ENCODE assay signal across 1 cellular context in the genomic region with DNA sequence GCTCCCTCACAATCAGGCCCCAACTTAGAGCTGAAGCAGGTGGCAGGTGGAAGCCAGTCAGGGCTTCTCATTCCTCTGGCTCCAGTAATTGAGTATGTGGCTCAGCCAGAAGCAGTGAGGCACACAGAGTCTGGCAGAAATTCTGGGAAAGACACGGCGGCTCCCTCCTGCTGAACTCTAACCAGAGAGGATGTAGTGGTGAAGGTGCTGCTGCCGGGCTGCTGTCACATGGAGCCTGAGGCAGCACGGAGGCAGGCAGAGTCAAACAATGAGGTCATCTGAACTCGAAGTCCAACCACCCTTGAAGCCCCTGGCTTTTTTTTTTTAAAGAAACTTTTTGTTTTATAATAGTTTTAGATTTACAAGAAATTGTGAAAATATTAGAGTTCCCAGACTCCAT.
TF ChIP-seq lines count a peak whose summit lies in the region.

No MANE protein-coding gene starts in this region.

TF ChIP-seq in HepG2, 621 proteins besides CTCF, POLR2A, EP300 and RAD21 (continued from another document):
- TF ChIP-seq, protein P1, sequence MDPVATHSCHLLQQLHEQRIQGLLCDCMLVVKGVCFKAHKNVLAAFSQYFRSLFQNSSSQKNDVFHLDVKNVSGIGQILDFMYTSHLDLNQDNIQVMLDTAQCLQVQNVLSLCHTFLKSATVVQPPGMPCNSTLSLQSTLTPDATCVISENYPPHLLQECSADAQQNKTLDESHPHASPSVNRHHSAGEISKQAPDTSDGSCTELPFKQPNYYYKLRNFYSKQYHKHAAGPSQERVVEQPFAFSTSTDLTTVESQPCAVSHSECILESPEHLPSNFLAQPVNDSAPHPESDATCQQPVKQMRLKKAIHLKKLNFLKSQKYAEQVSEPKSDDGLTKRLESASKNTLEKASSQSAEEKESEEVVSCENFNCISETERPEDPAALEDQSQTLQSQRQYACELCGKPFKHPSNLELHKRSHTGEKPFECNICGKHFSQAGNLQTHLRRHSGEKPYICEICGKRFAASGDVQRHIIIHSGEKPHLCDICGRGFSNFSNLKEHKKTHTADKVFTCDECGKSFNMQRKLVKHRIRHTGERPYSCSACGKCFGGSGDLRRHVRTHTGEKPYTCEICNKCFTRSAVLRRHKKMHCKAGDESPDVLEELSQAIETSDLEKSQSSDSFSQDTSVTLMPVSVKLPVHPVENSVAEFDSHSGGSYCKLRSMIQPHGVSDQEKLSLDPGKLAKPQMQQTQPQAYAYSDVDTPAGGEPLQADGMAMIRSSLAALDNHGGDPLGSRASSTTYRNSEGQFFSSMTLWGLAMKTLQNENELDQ (CRISPR knock-in tag; IDR thresholded peaks at IDR 0.05; ENCODE audit: borderline replicate concordance): no peak
- TF ChIP-seq SATB2 (CRISPR knock-in tag; IDR thresholded peaks at IDR 0.05) (no peak), HNRNPL (IDR thresholded peaks at IDR 0.05; ENCODE audit: low read depth, low read length) (no peak), FOXA3 (CRISPR knock-in tag; IDR thresholded peaks at IDR 0.05) (peak; percentile 23; the same call in 1 of the 2 replicates), ZNF274 (CRISPR knock-in tag; IDR thresholded peaks at IDR 0.05) (peak; percentile 40; the same call in 1 of the 2 replicates), RFX1 (IDR thresholded peaks at IDR 0.05) (no peak), ZBTB21 (CRISPR knock-in tag; IDR thresholded peaks at IDR 0.05) (peak; percentile 46; the same call in 1 of the 2 replicates), NR2F6 (IDR thresholded peaks at IDR 0.05) (no peak), NR2F6 (CRISPR knock-in tag; IDR thresholded peaks at IDR 0.05) (peak; percentile 12; the same call in 1 of the 2 replicates), MAFG (CRISPR knock-in tag; IDR thresholded peaks at IDR 0.05) (no peak), ZSCAN9 (CRISPR knock-in tag; IDR thresholded peaks at IDR 0.05; ENCODE audit: borderline replicate concordance) (no peak), TSC22D2 (CRISPR knock-in tag; IDR thresholded peaks at IDR 0.05; ENCODE audit: borderline replicate concordance) (no peak), ETV5 (CRISPR knock-in tag; IDR thresholded peaks at IDR 0.05; ENCODE audit: borderline replicate concordance) (peak; percentile 61; the same call in 1 of the 2 replicates), KLF11 (CRISPR knock-in tag; IDR thresholded peaks at IDR 0.05) (peak; percentile 67; the same call in 1 of the 2 replicates), ELF3 (CRISPR knock-in tag; IDR thresholded peaks at IDR 0.05) (peak; percentile 45; the same call in 1 of the 2 replicates), ZNF746 (CRISPR knock-in tag; IDR thresholded peaks at IDR 0.05) (no peak), PAF1 (CRISPR knock-in tag; IDR thresholded peaks at IDR 0.05) (no peak), ZNF12 (CRISPR knock-in tag; IDR thresholded peaks at IDR 0.05) (peak; percentile 72), PHF20 (CRISPR knock-in tag; IDR thresholded peaks at IDR 0.05) (no peak), HMG20A (CRISPR knock-in tag; IDR thresholded peaks at IDR 0.05; ENCODE audit: borderline replicate concordance) (peak; percentile 34; the same call in 1 of the 2 replicates), PCBP2 (optimal IDR thresholded peaks at IDR 0.05; ENCODE audit: low read depth, low read length, poor library complexity, severe bottlenecking) (no peak)
- TF ChIP-seq, protein P2, sequence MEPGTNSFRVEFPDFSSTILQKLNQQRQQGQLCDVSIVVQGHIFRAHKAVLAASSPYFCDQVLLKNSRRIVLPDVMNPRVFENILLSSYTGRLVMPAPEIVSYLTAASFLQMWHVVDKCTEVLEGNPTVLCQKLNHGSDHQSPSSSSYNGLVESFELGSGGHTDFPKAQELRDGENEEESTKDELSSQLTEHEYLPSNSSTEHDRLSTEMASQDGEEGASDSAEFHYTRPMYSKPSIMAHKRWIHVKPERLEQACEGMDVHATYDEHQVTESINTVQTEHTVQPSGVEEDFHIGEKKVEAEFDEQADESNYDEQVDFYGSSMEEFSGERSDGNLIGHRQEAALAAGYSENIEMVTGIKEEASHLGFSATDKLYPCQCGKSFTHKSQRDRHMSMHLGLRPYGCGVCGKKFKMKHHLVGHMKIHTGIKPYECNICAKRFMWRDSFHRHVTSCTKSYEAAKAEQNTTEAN (CRISPR knock-in tag; conservative IDR thresholded peaks at IDR 0.05): 0 out of 2 replicates have a peak, but pooled peaks have one; percentile 32
- TF ChIP-seq, protein P3, sequence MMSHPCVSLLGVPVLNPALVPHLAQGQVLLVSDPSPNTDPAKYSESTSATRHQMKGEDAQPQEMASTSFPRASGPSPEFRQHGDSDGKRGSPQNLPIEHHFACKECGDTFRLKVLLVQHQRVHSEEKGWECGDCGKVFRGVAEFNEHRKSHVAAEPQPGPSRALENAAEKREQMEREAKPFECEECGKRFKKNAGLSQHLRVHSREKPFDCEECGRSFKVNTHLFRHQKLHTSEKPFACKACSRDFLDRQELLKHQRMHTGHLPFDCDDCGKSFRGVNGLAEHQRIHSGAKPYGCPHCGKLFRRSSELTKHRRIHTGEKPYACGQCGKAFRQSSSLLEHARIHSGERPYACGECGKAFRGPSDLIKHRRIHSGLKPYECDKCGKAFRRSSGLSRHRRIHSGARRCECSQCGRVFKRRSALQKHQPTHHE (CRISPR knock-in tag; IDR thresholded peaks at IDR 0.05; ENCODE audit: borderline replicate concordance): no peak
- TF ChIP-seq, protein P4, sequence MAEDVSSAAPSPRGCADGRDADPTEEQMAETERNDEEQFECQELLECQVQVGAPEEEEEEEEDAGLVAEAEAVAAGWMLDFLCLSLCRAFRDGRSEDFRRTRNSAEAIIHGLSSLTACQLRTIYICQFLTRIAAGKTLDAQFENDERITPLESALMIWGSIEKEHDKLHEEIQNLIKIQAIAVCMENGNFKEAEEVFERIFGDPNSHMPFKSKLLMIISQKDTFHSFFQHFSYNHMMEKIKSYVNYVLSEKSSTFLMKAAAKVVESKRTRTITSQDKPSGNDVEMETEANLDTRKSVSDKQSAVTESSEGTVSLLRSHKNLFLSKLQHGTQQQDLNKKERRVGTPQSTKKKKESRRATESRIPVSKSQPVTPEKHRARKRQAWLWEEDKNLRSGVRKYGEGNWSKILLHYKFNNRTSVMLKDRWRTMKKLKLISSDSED (CRISPR knock-in tag; IDR thresholded peaks at IDR 0.05): no peak
- TF ChIP-seq, protein P5, sequence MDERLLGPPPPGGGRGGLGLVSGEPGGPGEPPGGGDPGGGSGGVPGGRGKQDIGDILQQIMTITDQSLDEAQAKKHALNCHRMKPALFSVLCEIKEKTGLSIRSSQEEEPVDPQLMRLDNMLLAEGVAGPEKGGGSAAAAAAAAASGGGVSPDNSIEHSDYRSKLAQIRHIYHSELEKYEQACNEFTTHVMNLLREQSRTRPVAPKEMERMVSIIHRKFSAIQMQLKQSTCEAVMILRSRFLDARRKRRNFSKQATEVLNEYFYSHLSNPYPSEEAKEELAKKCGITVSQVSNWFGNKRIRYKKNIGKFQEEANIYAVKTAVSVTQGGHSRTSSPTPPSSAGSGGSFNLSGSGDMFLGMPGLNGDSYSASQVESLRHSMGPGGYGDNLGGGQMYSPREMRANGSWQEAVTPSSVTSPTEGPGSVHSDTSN (CRISPR knock-in tag; IDR thresholded peaks at IDR 0.05): no peak
- TF ChIP-seq, protein P6, sequence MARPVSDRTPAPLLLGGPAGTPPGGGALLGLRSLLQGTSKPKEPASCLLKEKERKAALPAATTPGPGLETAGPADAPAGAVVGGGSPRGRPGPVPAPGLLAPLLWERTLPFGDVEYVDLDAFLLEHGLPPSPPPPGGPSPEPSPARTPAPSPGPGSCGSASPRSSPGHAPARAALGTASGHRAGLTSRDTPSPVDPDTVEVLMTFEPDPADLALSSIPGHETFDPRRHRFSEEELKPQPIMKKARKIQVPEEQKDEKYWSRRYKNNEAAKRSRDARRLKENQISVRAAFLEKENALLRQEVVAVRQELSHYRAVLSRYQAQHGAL (CRISPR knock-in tag; IDR thresholded peaks at IDR 0.05; ENCODE audit: not compliant biosample characterization): no peak
- TF ChIP-seq, protein P7, sequence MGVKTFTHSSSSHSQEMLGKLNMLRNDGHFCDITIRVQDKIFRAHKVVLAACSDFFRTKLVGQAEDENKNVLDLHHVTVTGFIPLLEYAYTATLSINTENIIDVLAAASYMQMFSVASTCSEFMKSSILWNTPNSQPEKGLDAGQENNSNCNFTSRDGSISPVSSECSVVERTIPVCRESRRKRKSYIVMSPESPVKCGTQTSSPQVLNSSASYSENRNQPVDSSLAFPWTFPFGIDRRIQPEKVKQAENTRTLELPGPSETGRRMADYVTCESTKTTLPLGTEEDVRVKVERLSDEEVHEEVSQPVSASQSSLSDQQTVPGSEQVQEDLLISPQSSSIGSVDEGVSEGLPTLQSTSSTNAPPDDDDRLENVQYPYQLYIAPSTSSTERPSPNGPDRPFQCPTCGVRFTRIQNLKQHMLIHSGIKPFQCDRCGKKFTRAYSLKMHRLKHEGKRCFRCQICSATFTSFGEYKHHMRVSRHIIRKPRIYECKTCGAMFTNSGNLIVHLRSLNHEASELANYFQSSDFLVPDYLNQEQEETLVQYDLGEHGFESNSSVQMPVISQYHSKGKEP (CRISPR knock-in tag; IDR thresholded peaks at IDR 0.05): no peak
- TF ChIP-seq, protein P8, sequence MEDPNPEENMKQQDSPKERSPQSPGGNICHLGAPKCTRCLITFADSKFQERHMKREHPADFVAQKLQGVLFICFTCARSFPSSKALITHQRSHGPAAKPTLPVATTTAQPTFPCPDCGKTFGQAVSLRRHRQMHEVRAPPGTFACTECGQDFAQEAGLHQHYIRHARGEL (CRISPR knock-in tag; IDR thresholded peaks at IDR 0.05): no peak
- TF ChIP-seq, protein P9, sequence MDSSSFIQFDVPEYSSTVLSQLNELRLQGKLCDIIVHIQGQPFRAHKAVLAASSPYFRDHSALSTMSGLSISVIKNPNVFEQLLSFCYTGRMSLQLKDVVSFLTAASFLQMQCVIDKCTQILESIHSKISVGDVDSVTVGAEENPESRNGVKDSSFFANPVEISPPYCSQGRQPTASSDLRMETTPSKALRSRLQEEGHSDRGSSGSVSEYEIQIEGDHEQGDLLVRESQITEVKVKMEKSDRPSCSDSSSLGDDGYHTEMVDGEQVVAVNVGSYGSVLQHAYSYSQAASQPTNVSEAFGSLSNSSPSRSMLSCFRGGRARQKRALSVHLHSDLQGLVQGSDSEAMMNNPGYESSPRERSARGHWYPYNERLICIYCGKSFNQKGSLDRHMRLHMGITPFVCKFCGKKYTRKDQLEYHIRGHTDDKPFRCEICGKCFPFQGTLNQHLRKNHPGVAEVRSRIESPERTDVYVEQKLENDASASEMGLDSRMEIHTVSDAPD (CRISPR knock-in tag; IDR thresholded peaks at IDR 0.05): 0 out of 2 replicates have a peak, but pooled peaks have one; percentile 6
TF ChIP-seq in HepG2: peak in this region for 103.
